19 cellular contexts compared by ENCODE assay signal in the genomic region with DNA sequence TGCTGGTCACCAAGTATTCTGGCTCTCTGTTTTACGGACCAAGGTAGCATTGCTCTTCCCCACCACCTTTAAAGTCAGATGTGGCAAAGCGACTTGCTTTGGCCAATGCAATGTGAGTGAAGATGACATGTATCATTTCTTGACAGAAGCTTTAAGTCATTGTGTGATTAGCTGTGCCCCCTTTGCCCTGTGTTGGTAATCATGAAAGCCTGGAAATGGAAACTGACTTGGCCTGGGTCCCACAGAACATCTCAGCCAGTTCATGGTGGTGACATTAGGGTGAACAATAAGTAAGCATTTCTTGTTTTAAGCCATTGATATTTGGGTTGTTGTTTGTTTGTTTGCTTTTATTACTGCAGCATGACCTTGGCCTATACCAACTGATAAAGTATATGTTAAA. TPM values are rescaled to one million over a fixed set of nuclear protein-coding genes. Genes with fewer than 3 reads are reported as not detected.
DNase-seq lines count a peak whose midpoint lies in the region; ATAC-seq, FAIRE-seq and TF ChIP-seq lines count a peak whose summit lies in the region.
"Had no signal": no experiment of that assay in that cellular context is flagged by ENCODE, and none has a peak within 500 bp of the region (broad histone marks: within the 10 kb centered on the region; RNA-seq: fewer than 3 reads in every experiment).

No MANE protein-coding gene starts in this region.

- TF ChIP-seq EP300 in HepG2 (IDR thresholded peaks at IDR 0.05; ENCODE audit: low read depth in 2 of 2, low read length in 2 of 2) (no peak), HepG2 (CRISPR knock-in tag; IDR thresholded peaks at IDR 0.05; ENCODE audit: borderline replicate concordance) (no peak)

- TF ChIP-seq RAD21 in HepG2 (CRISPR knock-in tag; IDR thresholded peaks at IDR 0.05): no peak

- H3K9me3 ChIP-seq in HepG2 (ENCODE audit: low read length) (no peaks in the 10 kb centered on the region), right lobe of liver (no peaks in the 10 kb centered on the region), osteoblast (ENCODE audit: low read depth, low read length) (no peaks in the 10 kb centered on the region), aorta (ENCODE audit: control insufficient read depth, low read length) (no peaks in the 10 kb centered on the region)
- H3K9me3 ChIP-seq: HAP-1 had no signal

- H3K27ac ChIP-seq in HepG2 (ENCODE audit: extremely low read length, insufficient read depth, low read length): no peak overlapping the region
- no peak overlapping the region for H3K27ac ChIP-seq in right lobe of liver
- H3K27ac ChIP-seq in osteoblast (ENCODE audit: low read depth, low read length): no peak overlapping the region
- no peak overlapping the region for H3K27ac ChIP-seq in aorta (ENCODE audit: low read depth in 1 of 2, low read length in 2 of 2)

- in situ Hi-C loops in HepG2 (cut with HindIII; ENCODE audit: extremely low pct_ligation_motif_present, low pct_unique_long_range_greater_than_20kb): no loop called here

- no peaks in the 10 kb centered on the region for H3K4me1 ChIP-seq in HepG2 (ENCODE audit: insufficient read depth, low read length)
- no peaks in the 10 kb centered on the region for H3K4me1 ChIP-seq in right lobe of liver
- H3K4me1 ChIP-seq in osteoblast (ENCODE audit: insufficient read depth, low read length): no peaks in the 10 kb centered on the region
- no peaks in the 10 kb centered on the region for H3K4me1 ChIP-seq in aorta (ENCODE audit: control insufficient read depth in 1 of 2, insufficient read depth in 2 of 2, low read length in 2 of 2)
- H3K4me1 ChIP-seq: HAP-1 had no signal

- TF ChIP-seq POLR2A in HepG2 (IDR thresholded peaks at IDR 0.05; ENCODE audit: insufficient read depth in 1 of 2, low read depth in 2 of 2, low read length in 2 of 2): no peak
- TF ChIP-seq POLR2A in right lobe of liver (IDR thresholded peaks at IDR 0.05): no peak

- H2AFZ ChIP-seq in HepG2 (ENCODE audit: low read length) (no peak overlapping the region), osteoblast (ENCODE audit: low read length) (no peak overlapping the region)
- H2AFZ ChIP-seq: GM23338 had no signal

- intact Hi-C loops in HepG2 (cut with micrococcal nuclease; ENCODE audit: unreplicated experiment) (no loop called here), right lobe of liver (cut with DNase I) (no loop called here), aorta (cut with DNase I) (no loop called here)

- H4K20me1 ChIP-seq in HepG2 (ENCODE audit: insufficient read depth, low read length) (no peaks in the 10 kb centered on the region), osteoblast (ENCODE audit: insufficient read depth, low read length) (no peaks in the 10 kb centered on the region)

- no peaks in the 10 kb centered on the region for H3K27me3 ChIP-seq in HepG2 (ENCODE audit: control insufficient read depth in 1 of 2, insufficient read depth in 2 of 2, low read length in 2 of 2)
- H3K27me3 ChIP-seq in right lobe of liver: no peaks in the 10 kb centered on the region
- H3K27me3 ChIP-seq in bronchial epithelial cell (ENCODE audit: control insufficient read depth, insufficient read depth, low read length): no peaks in the 10 kb centered on the region
- no peaks in the 10 kb centered on the region for H3K27me3 ChIP-seq in osteoblast (ENCODE audit: insufficient read depth, low read length)
- H3K27me3 ChIP-seq in aorta (ENCODE audit: control insufficient read depth in 1 of 2, insufficient read depth in 2 of 2, low read length in 1 of 2): no peaks in the 10 kb centered on the region

- peaks cover 4% of the 10 kb centered on the region for H3K36me3 Mint-ChIP-seq in WTC11

- TF ChIP-seq CTCF in HepG2 (CRISPR knock-in tag; IDR thresholded peaks at IDR 0.05) (no peak), right lobe of liver (IDR thresholded peaks at IDR 0.05) (no peak), WTC11 (IDR thresholded peaks at IDR 0.05) (no peak), bronchial epithelial cell (IDR thresholded peaks at IDR 0.05; ENCODE audit: insufficient read depth, low read length, severe bottlenecking) (no peak), osteoblast (IDR thresholded peaks at IDR 0.05; ENCODE audit: extremely low read depth, low read depth, low read length) (no peak)

- no peak for FAIRE-seq in HepG2 (lab: Jason Lieb, UNC)
- peak; percentile 13 for FAIRE-seq in bronchial epithelial cell (lab: Jason Lieb, UNC)
- FAIRE-seq: G401.6 had no signal

- CTCF ChIA-PET in HepG2 (lab: Yijun Ruan, JAX; ENCODE audit: low intra/inter-chr PET ratio, low total read pairs): no interaction called here
- CTCF ChIA-PET in WTC11 (lab: Charles Lee): no interaction called here

- peaks cover 6% of the 10 kb centered on the region for H3K9me3 Mint-ChIP-seq in WTC11

- POLR2A ChIA-PET in HepG2 (lab: Yijun Ruan, JAX): no interaction called here
- POLR2A ChIA-PET in WTC11 (lab: Charles Lee): no interaction called here

- no peak overlapping the region for H3K4me3 Mint-ChIP-seq in WTC11
- H3K4me3 Mint-ChIP-seq: CD4-positive, alpha-beta memory T cell; GM23338; HFFc6 had no signal

- H3K4me2 ChIP-seq in HepG2 (ENCODE audit: low read depth, low read length) (no peak overlapping the region), osteoblast (ENCODE audit: insufficient read depth, low read length) (no peak overlapping the region)
- H3K4me2 ChIP-seq: GM23338 had no signal

- ATAC-seq in HepG2 (no peak), right lobe of liver (no peak), WTC11 (no peak), aorta (ENCODE audit: low FRiP score) (no peak)
- ATAC-seq: GM23338 had no signal

- no peak overlapping the region for H3K27ac Mint-ChIP-seq in WTC11
- H3K27ac Mint-ChIP-seq: CD4-positive, alpha-beta memory T cell; GM23338; HFFc6 had no signal

- BruUV-seq in HepG2 (replicated peaks; lab: Mats Ljungman, UMichigan): no TSS peak

- H3K36me3 ChIP-seq in HepG2 (replicated peaks in 1 of 2; ENCODE audit: control insufficient read depth in 1 of 2, insufficient read depth in 2 of 2, low read length in 2 of 2): no peaks in the 10 kb centered on the region
- H3K36me3 ChIP-seq in right lobe of liver: no peaks in the 10 kb centered on the region
- H3K36me3 ChIP-seq in bronchial epithelial cell (ENCODE audit: control insufficient read depth, insufficient read depth, low read length): no peaks in the 10 kb centered on the region
- no peaks in the 10 kb centered on the region for H3K36me3 ChIP-seq in osteoblast (ENCODE audit: insufficient read depth, low read length)
- H3K36me3 ChIP-seq in aorta (ENCODE audit: control insufficient read depth in 1 of 2, insufficient read depth in 2 of 2, low read length in 1 of 2): no peaks in the 10 kb centered on the region
- H3K36me3 ChIP-seq: HAP-1 had no signal

- no peak overlapping the region for H3K9ac ChIP-seq in HepG2 (ENCODE audit: insufficient read depth, low read depth, low read length)

- H3K4me1 Mint-ChIP-seq in WTC11: no peaks in the 10 kb centered on the region
- H3K4me1 Mint-ChIP-seq: GM23338 had no signal

- no peak overlapping the region for H3K4me3 ChIP-seq in HepG2 (replicated peaks in 1 of 3; ENCODE audit: insufficient read depth in 1 of 3, low read depth in 2 of 3, low read length in 3 of 3)
- H3K4me3 ChIP-seq in right lobe of liver: no peak overlapping the region
- no peak overlapping the region for H3K4me3 ChIP-seq in bronchial epithelial cell (ENCODE audit: low read depth, low read length)
- no peak overlapping the region for H3K4me3 ChIP-seq in osteoblast (ENCODE audit: insufficient read depth, low read length)
- no peak overlapping the region for H3K4me3 ChIP-seq in aorta (ENCODE audit: low read length in 2 of 2)
- H3K4me3 ChIP-seq: GM23338, HAP-1 had no signal

- no peak for DNase-seq in HepG2 (ENCODE audit: low spot score)
- DNase-seq in right lobe of liver: no peak
- DNase-seq in WTC11 (ENCODE audit: low spot score): no peak
- no peak for DNase-seq in bronchial epithelial cell (ENCODE audit: low read depth)
- DNase-seq in osteoblast (ENCODE audit: insufficient read length, low spot score, missing footprints): peak; percentile 9
- no peak for DNase-seq in aorta
- no peak for DNase-seq in NCI-H69 (lab: John Stamatoyannopoulos, UW)
- no peak for DNase-seq in NCI-H2107 (lab: John Stamatoyannopoulos, UW)
- DNase-seq: 8988T; C1 segment of cervical spinal cord; Calu3; CD4-positive, alpha-beta memory T cell; COR-L47; DMS153; DND-41; HFFc6 had no signal

- H3K79me2 ChIP-seq in HepG2 (ENCODE audit: insufficient read depth, low read length): no peaks in the 10 kb centered on the region
- H3K79me2 ChIP-seq in osteoblast (ENCODE audit: insufficient read depth, low read length): no peaks in the 10 kb centered on the region

- WGBS in HepG2 (ENCODE audit: low lambda C conversion rate): 14% methylated on average over 2 of the region's 2 CpGs
- 84% methylated on average over 2 of the region's 2 CpGs for WGBS in right lobe of liver (ENCODE audit: insufficient coverage, low coverage, low lambda C conversion rate, missing lambda C conversion rate)
- 85 to 94% methylated on average over 2 of the region's 2 CpGs for WGBS in aorta, 2 donors

- no peaks in the 10 kb centered on the region for H3K27me3 Mint-ChIP-seq in WTC11 (ENCODE audit: low read depth)
- H3K27me3 Mint-ChIP-seq: CD4-positive, alpha-beta memory T cell had no signal

RNA-seq across cellular contexts. Expression of a gene that starts 15.9 kb away (rescaled TPM):
- 21.9 and 37.6 TPM in 2 replicates for total RNA-seq in HepG2 (2016; rRNA removed; fragmentation: Illumina TruSeq; extraction: Trizol)
- total RNA-seq in HepG2 (2016; cell fraction: cytosol; rRNA removed; fragmentation: Illumina TruSeq; extraction: Trizol; ENCODE audit: low read depth): 6.3 and 7.4 TPM in 2 replicates
- total RNA-seq in HepG2 (2016; cell fraction: insoluble cytoplasmic fraction; rRNA removed; fragmentation: Illumina TruSeq; extraction: Trizol): 19.0 and 31.8 TPM in 2 replicates
- total RNA-seq in HepG2 (2016; cell fraction: membrane; rRNA removed; fragmentation: Illumina TruSeq; extraction: Trizol): 10.5 and 12.6 TPM in 2 replicates
- 76.0 and 88.2 TPM in 2 replicates for total RNA-seq in HepG2 (2016; cell fraction: nucleus; rRNA removed; fragmentation: Illumina TruSeq; extraction: Trizol)
- 6.0 and 6.7 TPM in 2 replicates for polyA plus RNA-seq in HepG2 (2011; rRNA removed)
- polyA plus RNA-seq in HepG2 (2011; cell fraction: cytosol; rRNA removed): 1.8 and 2.8 TPM in 2 replicates
- 20.6 and 28.5 TPM in 2 replicates for polyA plus RNA-seq in HepG2 (2011; cell fraction: nucleus; rRNA removed)
- 24.4 and 27.8 TPM in 2 replicates for polyA plus RNA-seq in HepG2 (2012)
- polyA plus RNA-seq in HepG2 (2016; cell fraction: cytosol; fragmentation: Illumina TruSeq; extraction: Trizol; ENCODE audit: low read depth): 1.3 and 1.4 TPM in 2 replicates
- 27.6 and 35.4 TPM in 2 replicates for polyA plus RNA-seq in HepG2 (2016; cell fraction: insoluble cytoplasmic fraction; fragmentation: Illumina TruSeq; extraction: Trizol; ENCODE audit: low read depth)
- 3.1 and 3.4 TPM in 2 replicates for polyA plus RNA-seq in HepG2 (2016; cell fraction: membrane; fragmentation: Illumina TruSeq; extraction: Trizol; ENCODE audit: low read depth)
- 49.4 and 52.2 TPM in 2 replicates for polyA plus RNA-seq in HepG2 (2016; cell fraction: nucleus; fragmentation: Illumina TruSeq; extraction: Trizol; ENCODE audit: insufficient read depth, low read depth)
- polyA minus RNA-seq in HepG2 (2011; rRNA and poly(A)+ RNA removed; ENCODE audit: low replicate concordance): 10.9 and 19.3 TPM in 2 replicates
- polyA minus RNA-seq in HepG2 (2011; cell fraction: cytosol; rRNA and poly(A)+ RNA removed): 8.6 and 10.9 TPM in 2 replicates
- polyA minus RNA-seq in HepG2 (2011; cell fraction: nucleus; rRNA and poly(A)+ RNA removed): 87.4 and 90.9 TPM in 2 replicates
- 10 to 100 TPM; 14.8 to 20.0 (median 17.1) TPM for total RNA-seq in right lobe of liver
- 65.6 to 67.1 TPM (median 66.6 TPM) in 3 replicates for total RNA-seq in WTC11 (2021)
- 17.4 and 19.6 TPM in 2 replicates for total RNA-seq in bronchial epithelial cell
- total RNA-seq in osteoblast: 39.8 and 41.5 TPM in 2 replicates
- 10 to 100 TPM; 58.4 to 79.9 TPM for total RNA-seq in aorta
- 10 to 100 TPM; 11.8 to 20.0 TPM for polyA plus RNA-seq in aorta

RNA-seq across cellular contexts. Expression of a gene that starts 34.3 kb away (rescaled TPM):
- total RNA-seq in HepG2 (2016; rRNA removed; fragmentation: Illumina TruSeq; extraction: Trizol) (44.4 and 70.8 TPM in 2 replicates), right lobe of liver (10 to 100 TPM; 19.4 to 25.7 (median 22.5) TPM), WTC11 (2021) (59.4 to 62.2 TPM (median 61.6 TPM) in 3 replicates), bronchial epithelial cell (34.2 and 39.0 TPM in 2 replicates), osteoblast (33.3 and 35.1 TPM in 2 replicates), aorta (10 to 100 TPM; 40.8 to 42.4 TPM)
- 6.5 and 7.9 TPM in 2 replicates for total RNA-seq in HepG2 (2016; cell fraction: cytosol; rRNA removed; fragmentation: Illumina TruSeq; extraction: Trizol; ENCODE audit: low read depth)
- total RNA-seq in HepG2 (2016; cell fraction: insoluble cytoplasmic fraction; rRNA removed; fragmentation: Illumina TruSeq; extraction: Trizol): 47.2 and 70.6 TPM in 2 replicates
- 22.9 and 29.1 TPM in 2 replicates for total RNA-seq in HepG2 (2016; cell fraction: membrane; rRNA removed; fragmentation: Illumina TruSeq; extraction: Trizol)
- 23.9 and 25.1 TPM in 2 replicates for total RNA-seq in HepG2 (2016; cell fraction: nucleus; rRNA removed; fragmentation: Illumina TruSeq; extraction: Trizol)
- polyA plus RNA-seq in HepG2 (2011; rRNA removed) (26.2 and 31.0 TPM in 2 replicates), aorta (10 to 100 TPM; 22.6 to 25.9 TPM)
- polyA plus RNA-seq in HepG2 (2011; cell fraction: cytosol; rRNA removed): 14.5 and 24.4 TPM in 2 replicates
- polyA plus RNA-seq in HepG2 (2011; cell fraction: nucleus; rRNA removed): 9.2 and 12.3 TPM in 2 replicates
- polyA plus RNA-seq in HepG2 (2012): 25.9 and 41.2 TPM in 2 replicates
- 7.5 and 8.5 TPM in 2 replicates for polyA plus RNA-seq in HepG2 (2016; cell fraction: cytosol; fragmentation: Illumina TruSeq; extraction: Trizol; ENCODE audit: low read depth)
- polyA plus RNA-seq in HepG2 (2016; cell fraction: insoluble cytoplasmic fraction; fragmentation: Illumina TruSeq; extraction: Trizol; ENCODE audit: low read depth): 72.6 and 86.3 TPM in 2 replicates
- polyA plus RNA-seq in HepG2 (2016; cell fraction: membrane; fragmentation: Illumina TruSeq; extraction: Trizol; ENCODE audit: low read depth): 20.0 and 20.7 TPM in 2 replicates
- polyA plus RNA-seq in HepG2 (2016; cell fraction: nucleus; fragmentation: Illumina TruSeq; extraction: Trizol; ENCODE audit: insufficient read depth, low read depth): 34.0 and 37.4 TPM in 2 replicates
- 7.2 and 30.7 TPM in 2 replicates for polyA minus RNA-seq in HepG2 (2011; rRNA and poly(A)+ RNA removed; ENCODE audit: low replicate concordance)
- 20.0 TPM in 2 replicates for polyA minus RNA-seq in HepG2 (2011; cell fraction: cytosol; rRNA and poly(A)+ RNA removed)
- 15.7 and 17.8 TPM in 2 replicates for polyA minus RNA-seq in HepG2 (2011; cell fraction: nucleus; rRNA and poly(A)+ RNA removed)

RNA-seq across cellular contexts. Expression of a gene that starts 34.4 kb away (rescaled TPM):
- 18.4 and 21.3 TPM in 2 replicates for total RNA-seq in HepG2 (2016; rRNA removed; fragmentation: Illumina TruSeq; extraction: Trizol)
- total RNA-seq in HepG2 (2016; cell fraction: cytosol; rRNA removed; fragmentation: Illumina TruSeq; extraction: Trizol; ENCODE audit: low read depth): 3.5 TPM in 2 replicates
- 19.8 and 20.9 TPM in 2 replicates for total RNA-seq in HepG2 (2016; cell fraction: insoluble cytoplasmic fraction; rRNA removed; fragmentation: Illumina TruSeq; extraction: Trizol)
- total RNA-seq in HepG2 (2016; cell fraction: membrane; rRNA removed; fragmentation: Illumina TruSeq; extraction: Trizol): 9.2 and 9.5 TPM in 2 replicates
- total RNA-seq in HepG2 (2016; cell fraction: nucleus; rRNA removed; fragmentation: Illumina TruSeq; extraction: Trizol): 26.2 and 29.2 TPM in 2 replicates
- polyA plus RNA-seq in HepG2 (2011; rRNA removed): 25.4 and 29.6 TPM in 2 replicates
- polyA plus RNA-seq in HepG2 (2011; cell fraction: cytosol; rRNA removed): 24.2 and 28.0 TPM in 2 replicates
- polyA plus RNA-seq in HepG2 (2011; cell fraction: nucleus; rRNA removed): 48.2 and 52.6 TPM in 2 replicates
- polyA plus RNA-seq in HepG2 (2012): 12.5 and 16.0 TPM in 2 replicates
- polyA plus RNA-seq in HepG2 (2016; cell fraction: cytosol; fragmentation: Illumina TruSeq; extraction: Trizol; ENCODE audit: low read depth): 1.2 TPM in 2 replicates
- polyA plus RNA-seq in HepG2 (2016; cell fraction: insoluble cytoplasmic fraction; fragmentation: Illumina TruSeq; extraction: Trizol; ENCODE audit: low read depth): 14.8 and 15.3 TPM in 2 replicates
- polyA plus RNA-seq in HepG2 (2016; cell fraction: membrane; fragmentation: Illumina TruSeq; extraction: Trizol; ENCODE audit: low read depth): 4.1 and 4.7 TPM in 2 replicates
- 26.0 and 27.0 TPM in 2 replicates for polyA plus RNA-seq in HepG2 (2016; cell fraction: nucleus; fragmentation: Illumina TruSeq; extraction: Trizol; ENCODE audit: insufficient read depth, low read depth)
- 135 and 167 TPM in 2 replicates for polyA minus RNA-seq in HepG2 (2011; rRNA and poly(A)+ RNA removed; ENCODE audit: low replicate concordance)
- 14.9 and 19.7 TPM in 2 replicates for polyA minus RNA-seq in HepG2 (2011; cell fraction: cytosol; rRNA and poly(A)+ RNA removed)
- 60.0 and 62.0 TPM in 2 replicates for polyA minus RNA-seq in HepG2 (2011; cell fraction: nucleus; rRNA and poly(A)+ RNA removed)
- total RNA-seq in right lobe of liver: 10 to 100 TPM; 12.7 to 17.9 (median 15.9) TPM
- 32.4 to 37.0 TPM (median 32.7 TPM) in 3 replicates for total RNA-seq in WTC11 (2021)
- total RNA-seq in bronchial epithelial cell: 16.6 and 19.6 TPM in 2 replicates
- 27.9 and 29.2 TPM in 2 replicates for total RNA-seq in osteoblast
- total RNA-seq in aorta: 10 to 100 TPM; 32.7 to 35.7 TPM
- 10 to 100 TPM in 1 of 2 donors, 1 to 10 TPM in 1; 3.9 to 11.1 TPM for polyA plus RNA-seq in aorta
